8 cellular contexts compared by ENCODE assay signal in genomic region chr15:66841953-66842681, GRCh38.
DNase-seq lines count a peak whose midpoint lies in the region; ATAC-seq, FAIRE-seq and TF ChIP-seq lines count a peak whose summit lies in the region.

No MANE protein-coding gene starts in this region.

- H3K27ac Mint-ChIP-seq in activated naive CD4-positive, alpha-beta T cell treated with anti-CD3 and anti-CD28 coated beads, Interleukin-2, amount 50 U/mL, for 24 hours = no peak overlapping the region
- H3K27ac Mint-ChIP-seq in nephron = peak overlapping the region; percentile 66 to 95 (median 90)

- no peaks in the 10 kb centered on the region for H3K36me3 Mint-ChIP-seq in activated naive CD4-positive, alpha-beta T cell treated with anti-CD3 and anti-CD28 coated beads, Interleukin-2, amount 50 U/mL, for 24 hours
- H3K36me3 Mint-ChIP-seq in nephron (ENCODE audit: low read depth) = no peaks in the 10 kb centered on the region

- H3K9me3 Mint-ChIP-seq in activated naive CD4-positive, alpha-beta T cell treated with anti-CD3 and anti-CD28 coated beads, Interleukin-2, amount 50 U/mL, for 24 hours = no peaks in the 10 kb centered on the region
- H3K9me3 Mint-ChIP-seq in nephron = no peaks in the 10 kb centered on the region

- peak overlapping the region; percentile 42 for H3K4me3 Mint-ChIP-seq in activated naive CD4-positive, alpha-beta T cell treated with anti-CD3 and anti-CD28 coated beads, Interleukin-2, amount 50 U/mL, for 24 hours
- peak overlapping the region; percentile 26 to 73 (median 73) for H3K4me3 Mint-ChIP-seq in nephron

- H3K27me3 Mint-ChIP-seq in activated naive CD4-positive, alpha-beta T cell treated with anti-CD3 and anti-CD28 coated beads, Interleukin-2, amount 50 U/mL, for 24 hours = peaks cover 33% of the 10 kb centered on the region
- peaks cover 22% of the 10 kb centered on the region for H3K27me3 Mint-ChIP-seq in nephron (ENCODE audit: low read depth)

- peak; percentile 78 for DNase-seq in CD1c-positive myeloid dendritic cell (ENCODE audit: extremely low spot score)
- DNase-seq in HT1080 (ENCODE audit: low read depth) = peak; percentile 90
- DNase-seq in frontal cortex (ENCODE audit: low spot score in 2 of 2) = peak; percentile 59 to 85
- no peak for DNase-seq in DMS153 treated with DMSO at 0.1 percent for 48 hours (lab: John Stamatoyannopoulos, UW; ENCODE audit: unreplicated experiment)
- DNase-seq in D721Med (ENCODE audit: insufficient read length, low spot score) = no peak

- no peak for TF ChIP-seq CTCF in nephron (IDR thresholded peaks at IDR 0.05; ENCODE audit: unreplicated experiment in 3 of 3)
- TF ChIP-seq CTCF in D721Med (IDR thresholded peaks at IDR 0.05; ENCODE audit: insufficient read depth, missing control alignments) = no peak

- ATAC-seq in GM21515 (IDR thresholded peaks at IDR 0.05; ENCODE audit: unreplicated experiment) = no peak

- peaks cover 5% of the 10 kb centered on the region for H3K4me1 Mint-ChIP-seq in activated naive CD4-positive, alpha-beta T cell treated with anti-CD3 and anti-CD28 coated beads, Interleukin-2, amount 50 U/mL, for 24 hours
- H3K4me1 Mint-ChIP-seq in nephron = peaks cover 41% of the 10 kb centered on the region

- FAIRE-seq in frontal cortex (lab: Jason Lieb, UNC) (no peak), D721Med (lab: Jason Lieb, UNC) (no peak)

Comparison
In these comparisons a context has a peak if more than half of its experiments do, and no peak if none do; other contexts are left out.
1. DNase-seq: peak in CD1c-positive myeloid dendritic cell (single experiment), HT1080 (single experiment) and frontal cortex (2 of 2); none in DMS153 treated with DMSO at 0.1 percent for 48 hours (single experiment) and D721Med (single experiment).